Comparison of ENCODE assay signal across 25 cellular contexts in the genomic region with DNA sequence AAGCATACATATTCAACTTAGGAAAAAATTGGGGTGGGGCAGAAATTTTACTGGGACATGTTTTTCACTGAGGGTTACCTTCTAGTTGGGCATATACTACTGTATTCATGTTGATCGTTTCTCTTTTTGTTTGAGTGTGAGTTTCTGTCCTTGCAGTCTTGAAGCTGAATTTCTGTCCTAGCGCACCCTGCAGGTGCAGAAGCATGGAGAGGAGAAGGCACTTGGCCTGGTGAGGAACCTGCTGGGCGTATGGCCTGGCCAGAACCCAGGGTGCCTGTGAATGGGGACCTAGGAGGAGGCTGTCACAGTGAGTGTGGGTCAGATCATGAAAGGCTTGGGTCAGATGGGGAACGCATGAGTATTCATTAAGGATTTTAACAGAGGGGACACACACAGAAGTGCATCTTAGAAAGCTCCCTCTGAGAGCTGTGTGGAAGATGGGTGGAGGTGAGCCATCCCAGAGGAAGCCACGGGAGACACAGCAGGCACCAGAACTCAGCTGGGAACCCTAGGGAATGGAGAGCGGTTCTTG. TPM values are rescaled to one million over a fixed set of nuclear protein-coding genes. Genes with fewer than 3 reads are reported as not detected.
DNase-seq lines count a peak whose midpoint lies in the region; ATAC-seq and TF ChIP-seq lines count a peak whose summit lies in the region.
"Had no signal": no experiment of that assay in that cellular context is flagged by ENCODE, and none has a peak within 500 bp of the region (broad histone marks: within the 10 kb centered on the region; RNA-seq: fewer than 3 reads in every experiment).

No MANE protein-coding gene starts in this region.

- H4K20me1 ChIP-seq in BLaER1 treated with 17β-estradiol and CSF1 and Interleukin-3, amounts not matched to agents 10 nM and 100 nM = no peaks in the 10 kb centered on the region

- no peaks in the 10 kb centered on the region for H3K36me3 Mint-ChIP-seq in HFFc6 (ENCODE audit: low read depth)
- H3K36me3 Mint-ChIP-seq in endodermal cell (ENCODE audit: low read depth) = no peaks in the 10 kb centered on the region
- no peaks in the 10 kb centered on the region for H3K36me3 Mint-ChIP-seq in osteocyte (ENCODE audit: unreplicated experiment)
- H3K36me3 Mint-ChIP-seq in activated CD8-positive, alpha-beta memory T cell treated with anti-CD3 and anti-CD28 coated beads, Interleukin-2, amount 10 ng/mL, durations not matched to agents 7 days and 5 days = no peaks in the 10 kb centered on the region
- H3K36me3 Mint-ChIP-seq: activated naive CD4-positive, alpha-beta T cell treated with anti-CD3 and anti-CD28 coated beads, Interleukin-2, amount 10 ng/mL, durations not matched to agents 7 days and 5 days; CD8-positive, alpha-beta memory T cell; naive thymus-derived CD4-positive, alpha-beta T cell had no signal

- H3K27ac Mint-ChIP-seq in HFFc6 (no peak overlapping the region), endodermal cell (no peak overlapping the region), osteocyte (ENCODE audit: unreplicated experiment) (no peak overlapping the region)
- no peak overlapping the region for H3K27ac Mint-ChIP-seq in activated CD8-positive, alpha-beta memory T cell treated with anti-CD3 and anti-CD28 coated beads, Interleukin-2, amount 10 ng/mL, durations not matched to agents 7 days and 5 days
- H3K27ac Mint-ChIP-seq: activated naive CD4-positive, alpha-beta T cell treated with anti-CD3 and anti-CD28 coated beads, Interleukin-2, amount 10 ng/mL, durations not matched to agents 7 days and 5 days; CD8-positive, alpha-beta memory T cell had no signal

- WGBS in endodermal cell (ENCODE audit: insufficient coverage in 1 of 2, insufficient read length in 1 of 2), 2 experiments = 81 to 89% methylated on average over 6 of the region's 6 CpGs
- 75 to 89% methylated on average over 6 of the region's 6 CpGs for WGBS in thyroid gland, 2 donors

- CTCF ChIA-PET in activated CD8-positive, alpha-beta memory T cell treated with anti-CD3 and anti-CD28 coated beads, Interleukin-2, amount 10 ng/mL, durations not matched to agents 7 days and 5 days (lab: Charles Lee) = no interaction called here

- DNase-seq in HFFc6 = no peak
- DNase-seq in endodermal cell = no peak
- no peak for DNase-seq in osteocyte (ENCODE audit: extremely low spot score, unreplicated experiment)
- no peak for DNase-seq in activated CD8-positive, alpha-beta memory T cell treated with anti-CD3 and anti-CD28 coated beads, Interleukin-2, amount 10 ng/mL, durations not matched to agents 7 days and 5 days
- DNase-seq in thyroid gland = no peak
- DNase-seq: activated CD4-positive, CD25-positive, alpha-beta regulatory T cell treated with anti-CD3 and anti-CD28 coated beads, Interleukin-2, amount 50 U/mL, for 72 hours; activated naive CD4-positive, alpha-beta T cell treated with anti-CD3 and anti-CD28 coated beads, Interleukin-2, amount 10 ng/mL, durations not matched to agents 7 days and 5 days; activated T-cell treated with anti-CD3 and anti-CD28 coated beads, Interleukin-2, amount 50 U/mL, for 4 hours; anterior cingulate cortex; caudate nucleus; CD8-positive, alpha-beta memory T cell; DMS79; GOT3; heart left ventricle; KBM-7; left cardiac atrium; naive thymus-derived CD4-positive, alpha-beta T cell; NCI-H1694 treated with DMSO at 0.1 percent for 48 hours; posterior cingulate gyrus; SIG-M5; sigmoid colon had no signal

- intact Hi-C loops in thyroid gland (cut with DNase I) = no loop called here

- H3K9me3 Mint-ChIP-seq in HFFc6 (no peaks in the 10 kb centered on the region), endodermal cell (peaks cover 10% of the 10 kb centered on the region), osteocyte (ENCODE audit: unreplicated experiment) (no peaks in the 10 kb centered on the region)
- no peaks in the 10 kb centered on the region for H3K9me3 Mint-ChIP-seq in activated CD8-positive, alpha-beta memory T cell treated with anti-CD3 and anti-CD28 coated beads, Interleukin-2, amount 10 ng/mL, durations not matched to agents 7 days and 5 days (ENCODE audit: low read depth)
- H3K9me3 Mint-ChIP-seq: activated naive CD4-positive, alpha-beta T cell treated with anti-CD3 and anti-CD28 coated beads, Interleukin-2, amount 10 ng/mL, durations not matched to agents 7 days and 5 days; activated T-cell treated with anti-CD3 and anti-CD28 coated beads, Interleukin-2, amount 50 U/mL, for 4 hours; CD8-positive, alpha-beta memory T cell; naive thymus-derived CD4-positive, alpha-beta T cell had no signal

- H3K27ac ChIP-seq in BLaER1 treated with 17β-estradiol and CSF1 and Interleukin-3, amounts not matched to agents 10 nM and 100 nM = no peak overlapping the region
- H3K27ac ChIP-seq in endodermal cell (ENCODE audit: low read depth, low read length) = no peak overlapping the region
- no peak overlapping the region for H3K27ac ChIP-seq in thyroid gland
- H3K27ac ChIP-seq: heart left ventricle, sigmoid colon, vagina had no signal

- H3K4me3 ChIP-seq in BLaER1 treated with 17β-estradiol and CSF1 and Interleukin-3, amounts not matched to agents 10 nM and 100 nM = no peak overlapping the region
- H3K4me3 ChIP-seq in endodermal cell (ENCODE audit: low read length) = no peak overlapping the region
- no peak overlapping the region for H3K4me3 ChIP-seq in thyroid gland (replicated peaks in 1 of 3)
- H3K4me3 ChIP-seq: heart left ventricle, sigmoid colon, vagina had no signal

- H3K4me1 Mint-ChIP-seq in HFFc6 (ENCODE audit: low read depth) (peaks cover 6% of the 10 kb centered on the region; the same call in 1 of the 2 replicates), endodermal cell (peaks cover 23% of the 10 kb centered on the region), osteocyte (ENCODE audit: unreplicated experiment) (peaks cover 3% of the 10 kb centered on the region)
- no peaks in the 10 kb centered on the region for H3K4me1 Mint-ChIP-seq in activated CD8-positive, alpha-beta memory T cell treated with anti-CD3 and anti-CD28 coated beads, Interleukin-2, amount 10 ng/mL, durations not matched to agents 7 days and 5 days
- H3K4me1 Mint-ChIP-seq: activated naive CD4-positive, alpha-beta T cell treated with anti-CD3 and anti-CD28 coated beads, Interleukin-2, amount 10 ng/mL, durations not matched to agents 7 days and 5 days; CD8-positive, alpha-beta memory T cell had no signal

- H3K27me3 Mint-ChIP-seq in HFFc6 (ENCODE audit: insufficient read depth) (peaks cover 50% of the 10 kb centered on the region), endodermal cell (ENCODE audit: insufficient read depth) (peaks cover 8% of the 10 kb centered on the region), osteocyte (ENCODE audit: unreplicated experiment) (peaks cover 7% of the 10 kb centered on the region)
- H3K27me3 Mint-ChIP-seq in activated CD8-positive, alpha-beta memory T cell treated with anti-CD3 and anti-CD28 coated beads, Interleukin-2, amount 10 ng/mL, durations not matched to agents 7 days and 5 days = peaks cover 11% of the 10 kb centered on the region

- peaks cover 0 to 14% (median 4%) of the 10 kb centered on the region in 11 experiments; a peak in 8 of 22 replicates for H3K9me3 ChIP-seq in BLaER1 treated with 17β-estradiol and CSF1 and Interleukin-3, amounts not matched to agents 10 nM and 100 nM (replicated peaks in 1 of 11)
- H3K9me3 ChIP-seq in endodermal cell (ENCODE audit: control insufficient read depth, low read length) (no peaks in the 10 kb centered on the region), thyroid gland (no peaks in the 10 kb centered on the region)
- H3K9me3 ChIP-seq: heart left ventricle, sigmoid colon, vagina had no signal

- no peak for TF ChIP-seq POLR2A in thyroid gland (IDR thresholded peaks at IDR 0.05)

- H3K9ac ChIP-seq in BLaER1 treated with 17β-estradiol and CSF1 and Interleukin-3, amounts not matched to agents 10 nM and 100 nM = no peak overlapping the region
- H3K9ac ChIP-seq in endodermal cell (ENCODE audit: extremely low read depth, low read length, poor library complexity, severe bottlenecking) = no peak overlapping the region

- peak overlapping the region; percentile 7 to 71 (median 64); a peak in 20 of 22 replicates for H3K4me2 ChIP-seq in BLaER1 treated with 17β-estradiol and CSF1 and Interleukin-3, amounts not matched to agents 10 nM and 100 nM

- no peak for ATAC-seq in activated CD8-positive, alpha-beta memory T cell treated with anti-CD3 and anti-CD28 coated beads, Interleukin-2, amount 10 ng/mL, durations not matched to agents 7 days and 5 days
- ATAC-seq in HG02642 (IDR thresholded peaks at IDR 0.05; ENCODE audit: poor library complexity, unreplicated experiment) = no peak
- ATAC-seq: activated T-cell treated with anti-CD3 and anti-CD28 coated beads, Interleukin-2, amount 50 U/mL, for 4 hours; heart left ventricle; left cardiac atrium had no signal

- no peaks in the 10 kb centered on the region for H3K36me3 ChIP-seq in BLaER1 treated with 17β-estradiol and CSF1 and Interleukin-3, amounts not matched to agents 10 nM and 100 nM
- no peaks in the 10 kb centered on the region for H3K36me3 ChIP-seq in endodermal cell (ENCODE audit: control insufficient read depth, insufficient read depth, low read length)
- no peaks in the 10 kb centered on the region for H3K36me3 ChIP-seq in thyroid gland
- H3K36me3 ChIP-seq: heart left ventricle, sigmoid colon, vagina had no signal

- TF ChIP-seq CTCF in HFFc6 (IDR thresholded peaks at IDR 0.05) (peak; percentile 20; the same call in 1 of the 2 replicates), endodermal cell (conservative IDR thresholded peaks at IDR 0.05) (peak; percentile 49), osteocyte (IDR thresholded peaks at IDR 0.05) (peak; percentile 19), thyroid gland (IDR thresholded peaks at IDR 0.05) (no peak)

- H3K4me3 Mint-ChIP-seq in HFFc6 = no peak overlapping the region
- H3K4me3 Mint-ChIP-seq in endodermal cell = no peak overlapping the region
- H3K4me3 Mint-ChIP-seq in osteocyte (ENCODE audit: unreplicated experiment) = no peak overlapping the region
- H3K4me3 Mint-ChIP-seq in activated CD8-positive, alpha-beta memory T cell treated with anti-CD3 and anti-CD28 coated beads, Interleukin-2, amount 10 ng/mL, durations not matched to agents 7 days and 5 days = no peak overlapping the region
- H3K4me3 Mint-ChIP-seq: activated naive CD4-positive, alpha-beta T cell treated with anti-CD3 and anti-CD28 coated beads, Interleukin-2, amount 10 ng/mL, durations not matched to agents 7 days and 5 days; activated T-cell treated with anti-CD3 and anti-CD28 coated beads, Interleukin-2, amount 50 U/mL, for 4 hours; naive thymus-derived CD4-positive, alpha-beta T cell had no signal

- H3K27me3 ChIP-seq in BLaER1 treated with 17β-estradiol and CSF1 and Interleukin-3, amounts not matched to agents 10 nM and 100 nM = no peaks in the 10 kb centered on the region
- H3K27me3 ChIP-seq in endodermal cell (ENCODE audit: control insufficient read depth, insufficient read depth, low read length, poor library complexity, severe bottlenecking) = no peaks in the 10 kb centered on the region
- H3K27me3 ChIP-seq in thyroid gland = no peaks in the 10 kb centered on the region
- H3K27me3 ChIP-seq: heart left ventricle, sigmoid colon, vagina had no signal

- peaks cover 16 to 38% (median 22%) of the 10 kb centered on the region in 10 experiments for H3K4me1 ChIP-seq in BLaER1 treated with 17β-estradiol and CSF1 and Interleukin-3, amounts not matched to agents 10 nM and 100 nM
- H3K4me1 ChIP-seq in endodermal cell (ENCODE audit: control insufficient read depth, insufficient read depth, low read length) (no peaks in the 10 kb centered on the region), thyroid gland (peaks cover 0 to 7% of the 10 kb centered on the region in 2 donors)
- H3K4me1 ChIP-seq: heart left ventricle, sigmoid colon, vagina had no signal

RNA-seq across cellular contexts. Expression of a gene that starts 36.8 kb away (rescaled TPM):
- 1 to 10 TPM; 1.4 to 2.5 (median 2.1) TPM for total RNA-seq in HFFc6 (2021; fragmentation: NEBNext Ultra II Directional; extraction: Animal tissue kit (Norgen Biotek cat#: 25700))
- 1 to 10 TPM; 2.9 to 3.5 TPM for total RNA-seq in endodermal cell
- polyA plus RNA-seq in endodermal cell (2013, experiment 1 of 2) = 7.0 TPM
- polyA plus RNA-seq in endodermal cell (2013, experiment 2 of 2) = 5.7 TPM
- total RNA-seq in osteocyte = 7.7 and 8.4 TPM in 2 replicates
- total RNA-seq in activated CD8-positive, alpha-beta memory T cell treated with anti-CD3 and anti-CD28 coated beads, Interleukin-2, amount 10 ng/mL, durations not matched to agents 7 days and 5 days = not detected
- total RNA-seq in thyroid gland = 1 to 10 TPM in 3 of 4 donors, not detected in 1; 3.6 to 5.7 (median 4.7) TPM
- total RNA-seq: endothelial cell of umbilical vein had no signal

Comparison
In these comparisons a context has a peak if more than half of its experiments do, and no peak if none do; other contexts are left out.
1. CTCF ChIP-seq: peak in HFFc6 (single experiment), endodermal cell (single experiment) and osteocyte (single experiment); none in thyroid gland (0 of 6).